Comparison of ENCODE assay signal across 32 cellular contexts in the genomic region with DNA sequence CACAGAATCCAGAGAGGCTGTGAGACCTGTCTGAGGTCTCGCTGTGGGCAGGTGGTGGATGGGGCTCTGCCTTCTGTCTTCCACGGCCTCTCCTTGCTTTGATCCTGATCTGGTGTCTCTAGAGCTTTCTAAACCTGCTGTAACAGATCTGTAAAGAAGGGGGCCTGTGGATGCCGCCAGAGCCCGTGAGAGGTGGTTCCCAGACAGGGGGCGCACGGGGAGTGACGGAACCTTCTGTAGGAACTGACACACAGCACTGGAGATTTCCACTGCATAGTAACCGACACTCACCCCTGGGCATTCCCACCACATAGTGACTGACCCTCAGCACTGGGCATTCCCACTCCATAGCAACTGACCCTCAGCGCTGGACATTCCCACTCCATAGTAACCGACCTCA. TPM values are rescaled to one million over a fixed set of nuclear protein-coding genes. Genes with fewer than 3 reads are reported as not detected.
"Had no signal": no experiment of that assay in that cellular context is flagged by ENCODE, and none has a peak within 500 bp of the region (broad histone marks: within the 10 kb centered on the region; RNA-seq: fewer than 3 reads in every experiment).

No MANE protein-coding gene starts in this region.

- H3K27me3 ChIP-seq: pancreas, right atrium auricular region, right lobe of liver, testis, transverse colon, uterus had no signal

- DNase-seq: naive B cell; naive thymus-derived CD8-positive, alpha-beta T cell; nephron progenitor cell; occipital lobe; pancreas; retina; right lobe of liver; sigmoid colon; small intestine; stimulated activated CD4-positive, alpha-beta T cell treated with anti-CD3 and anti-CD28 coated beads, Interleukin-12 subunit alpha, Interleukin-12 subunit beta, amount 100 ng/mL, for 4 hours; stimulated activated CD4-positive, alpha-beta T cell treated with anti-CD3 and anti-CD28 coated beads, Interleukin-1b, Interleukin-23, amount 100 ng/mL, for 48 hours; stimulated activated CD4-positive, alpha-beta T cell treated with anti-CD3 and anti-CD28 coated beads, Interleukin-4, amount 100 ng/mL, for 1 hour; stimulated activated CD4-positive, alpha-beta T cell treated with anti-CD3 and anti-CD28 coated beads, Interleukin-4, amount 100 ng/mL, for 4 hours; stimulated activated CD8-positive, alpha-beta memory T cell treated with anti-CD3 and anti-CD28 coated beads, Interleukin-4, amount 100 ng/mL, for 48 hours; stimulated activated naive CD4-positive, alpha-beta T cell; stimulated activated naive CD8-positive, alpha-beta T cell treated with anti-CD3 and anti-CD28 coated beads, Interleukin-15, amount 100 ng/mL, for 72 hours; stimulated activated naive CD8-positive, alpha-beta T cell treated with anti-CD3 and anti-CD28 coated beads, Interleukin-15, Interleukin-2, amounts not matched to agents 100 U/mL and 50 U/mL, for 24 hours; substantia nigra; testis; tibial artery; transverse colon; upper lobe of right lung; uterus had no signal

- H3K4me3 ChIP-seq: pancreas, prostate gland, right atrium auricular region, right lobe of liver, sigmoid colon, suprapubic skin, testis, tibial artery, transverse colon, upper lobe of right lung, uterus had no signal

- H3K27ac ChIP-seq: pancreas, prostate gland, right atrium auricular region, right lobe of liver, sigmoid colon, suprapubic skin, testis, tibial artery, transverse colon, upper lobe of right lung, uterus had no signal

- H3K9me3 ChIP-seq: pancreas, prostate gland, right atrium auricular region, right lobe of liver, sigmoid colon, suprapubic skin, testis, tibial artery, transverse colon, upper lobe of right lung, uterus had no signal

- FAIRE-seq: pancreas, small intestine had no signal

- H3K9me3 Mint-ChIP-seq: naive B cell; natural killer cell treated with Interleukin-12 subunit alpha and Interleukin-12 subunit beta and Interleukin-15 and Interleukin-18, amount 100 ng/mL, for 72 hours; stimulated activated memory B cell treated with anti-CD40 and anti-IgM and Interleukin-4, amounts not matched to agents 10 μg/mL and 1 μg/mL and 100 μg/mL, for 72 hours; stimulated activated naive CD8-positive, alpha-beta T cell treated with anti-CD3 and anti-CD28 coated beads, Interleukin-15, amount 100 ng/mL, for 72 hours; type B pancreatic cell had no signal

- H3K36me3 Mint-ChIP-seq: naive thymus-derived CD8-positive, alpha-beta T cell; natural killer cell treated with Interleukin-12 subunit alpha and Interleukin-12 subunit beta and Interleukin-15 and Interleukin-18, amount 100 ng/mL, for 72 hours; type B pancreatic cell had no signal

- H3K36me3 ChIP-seq: pancreas, prostate gland, right atrium auricular region, right lobe of liver, sigmoid colon, suprapubic skin, tibial artery, transverse colon, upper lobe of right lung, uterus had no signal

- H3K27me3 Mint-ChIP-seq: naive B cell; stimulated activated memory B cell treated with anti-CD40 and anti-IgM and Interleukin-4, amounts not matched to agents 10 μg/mL and 1 μg/mL and 100 μg/mL, for 72 hours had no signal

- H3K4me3 Mint-ChIP-seq: naive B cell; naive thymus-derived CD8-positive, alpha-beta T cell; natural killer cell treated with Interleukin-12 subunit alpha and Interleukin-12 subunit beta and Interleukin-15 and Interleukin-18, amount 100 ng/mL, for 72 hours; nephron progenitor cell; neural crest cell; stimulated activated memory B cell treated with anti-CD40 and anti-IgM and Interleukin-4, amounts not matched to agents 10 μg/mL and 1 μg/mL and 100 μg/mL, for 72 hours; stimulated activated naive CD8-positive, alpha-beta T cell treated with anti-CD3 and anti-CD28 coated beads, Interleukin-15, amount 100 ng/mL, for 72 hours; type B pancreatic cell had no signal

- H3K4me1 Mint-ChIP-seq: nephron progenitor cell, neural crest cell had no signal

- ATAC-seq: naive thymus-derived CD8-positive, alpha-beta T cell; natural killer cell treated with Interleukin-12 subunit alpha and Interleukin-12 subunit beta and Interleukin-15 and Interleukin-18, amount 100 ng/mL, for 72 hours; pancreas; right lobe of liver; stimulated activated memory B cell treated with anti-CD40 and anti-IgM and Interleukin-4, amounts not matched to agents 10 μg/mL and 1 μg/mL and 100 μg/mL, for 72 hours; stimulated activated naive CD8-positive, alpha-beta T cell treated with anti-CD3 and anti-CD28 coated beads, Interleukin-15, amount 100 ng/mL, for 72 hours; stimulated activated naive CD8-positive, alpha-beta T cell treated with anti-CD3 and anti-CD28 coated beads, Interleukin-15, Interleukin-2, amounts not matched to agents 100 U/mL and 50 U/mL, for 24 hours; upper lobe of right lung had no signal

- H3K27ac Mint-ChIP-seq: naive B cell; naive thymus-derived CD8-positive, alpha-beta T cell; natural killer cell treated with Interleukin-12 subunit alpha and Interleukin-12 subunit beta and Interleukin-15 and Interleukin-18, amount 100 ng/mL, for 72 hours; nephron progenitor cell; stimulated activated memory B cell treated with anti-CD40 and anti-IgM and Interleukin-4, amounts not matched to agents 10 μg/mL and 1 μg/mL and 100 μg/mL, for 72 hours; stimulated activated naive CD8-positive, alpha-beta T cell treated with anti-CD3 and anti-CD28 coated beads, Interleukin-15, amount 100 ng/mL, for 72 hours; type B pancreatic cell had no signal

- H3K4me1 ChIP-seq: pancreas, prostate gland, right lobe of liver, sigmoid colon, testis, tibial artery, transverse colon, uterus had no signal

RNA-seq across cellular contexts. Expression of a gene that starts 16.0 kb away (rescaled TPM):
- total RNA-seq: osteoblast, pulmonary artery endothelial cell had no signal
